Comparison of ENCODE assay signal across 1 cellular context in the genomic region with DNA sequence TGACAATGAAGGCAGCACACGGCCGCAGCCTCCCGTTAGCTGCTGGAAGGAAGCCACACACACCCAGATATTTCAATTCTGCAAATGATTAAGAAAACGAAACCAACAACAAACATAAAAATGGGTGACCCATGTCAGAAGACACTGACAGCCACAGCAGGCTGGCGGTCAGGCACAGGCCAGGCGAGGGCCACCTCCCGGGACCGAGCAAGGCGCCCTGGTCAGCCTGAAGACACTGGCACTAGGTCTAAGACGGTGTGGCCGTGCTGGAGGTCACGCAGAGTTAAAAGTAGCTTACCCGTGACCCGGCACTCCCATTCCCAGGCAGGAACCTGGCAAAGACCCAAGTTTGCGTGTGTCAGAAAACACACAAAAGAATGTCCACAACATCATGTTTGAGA.
TF ChIP-seq lines count a peak whose summit lies in the region.

No MANE protein-coding gene starts in this region.

TF ChIP-seq in WTC11, 78 proteins besides CTCF, POLR2A, EP300 and RAD21 (continued from another document):
- TF ChIP-seq STAT6 (CRISPR knock-in tag; conservative IDR thresholded peaks at IDR 0.05; ENCODE audit: low read depth): no peak
- TF ChIP-seq GABPB1 (CRISPR knock-in tag; IDR thresholded peaks at IDR 0.05): no peak
- TF ChIP-seq, protein P1, sequence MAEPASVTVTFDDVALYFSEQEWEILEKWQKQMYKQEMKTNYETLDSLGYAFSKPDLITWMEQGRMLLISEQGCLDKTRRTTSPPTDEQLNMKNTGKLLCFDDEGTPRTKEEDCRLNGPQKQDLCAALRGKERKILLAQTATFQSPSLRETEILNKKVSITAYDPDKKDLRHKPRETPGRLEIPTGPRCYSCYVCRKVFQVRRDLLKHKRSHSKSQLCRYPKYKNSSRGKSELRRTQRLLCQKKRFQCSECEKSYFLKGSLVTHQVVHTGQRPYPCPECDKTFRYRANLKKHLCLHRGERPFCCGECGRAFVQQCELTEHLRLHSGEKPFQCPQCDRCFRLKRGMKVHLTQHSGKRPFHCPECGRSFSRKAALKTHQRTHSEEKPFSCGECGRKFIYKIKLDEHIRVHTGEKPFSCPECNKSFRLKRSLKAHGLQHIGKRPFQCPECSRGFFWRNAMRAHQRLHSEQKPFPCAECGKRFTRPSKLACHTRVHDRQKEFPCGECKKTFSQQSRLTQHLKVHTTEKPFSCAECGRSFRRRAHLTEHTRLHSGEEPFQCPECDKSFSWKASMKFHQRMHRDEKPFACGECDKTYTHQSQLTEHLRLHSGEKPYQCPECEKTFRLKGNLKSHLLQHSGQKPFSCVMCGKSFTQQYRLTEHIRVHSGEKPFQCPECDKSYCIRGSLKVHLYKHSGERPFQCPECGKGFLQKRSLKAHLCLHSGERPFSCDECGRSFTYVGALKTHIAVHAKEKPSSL (CRISPR knock-in tag; conservative IDR thresholded peaks at IDR 0.05): no peak
- TF ChIP-seq, protein P2, sequence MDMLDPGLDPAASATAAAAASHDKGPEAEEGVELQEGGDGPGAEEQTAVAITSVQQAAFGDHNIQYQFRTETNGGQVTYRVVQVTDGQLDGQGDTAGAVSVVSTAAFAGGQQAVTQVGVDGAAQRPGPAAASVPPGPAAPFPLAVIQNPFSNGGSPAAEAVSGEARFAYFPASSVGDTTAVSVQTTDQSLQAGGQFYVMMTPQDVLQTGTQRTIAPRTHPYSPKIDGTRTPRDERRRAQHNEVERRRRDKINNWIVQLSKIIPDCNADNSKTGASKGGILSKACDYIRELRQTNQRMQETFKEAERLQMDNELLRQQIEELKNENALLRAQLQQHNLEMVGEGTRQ (CRISPR knock-in tag; IDR thresholded peaks at IDR 0.05): no peak
- TF ChIP-seq FOXK1 (CRISPR knock-in tag; IDR thresholded peaks at IDR 0.05): no peak
- TF ChIP-seq ELF4 (CRISPR knock-in tag; IDR thresholded peaks at IDR 0.05; ENCODE audit: low read depth): no peak
- no peak for TF ChIP-seq ZNF396 (CRISPR knock-in tag; IDR thresholded peaks at IDR 0.05; ENCODE audit: borderline replicate concordance)
